In genomic region chr4:100823066-100823992, GRCh38 we compare ENCODE assay signal across 9 cellular contexts.
DNase-seq lines count a peak whose midpoint lies in the region; ATAC-seq and TF ChIP-seq lines count a peak whose summit lies in the region.
"Had no signal": no experiment of that assay in that cellular context is flagged by ENCODE, and none has a peak within 500 bp of the region (broad histone marks: within the 10 kb centered on the region; RNA-seq: fewer than 3 reads in every experiment).

No MANE protein-coding gene starts in this region.

- TF ChIP-seq EP300 in ovary (IDR thresholded peaks at IDR 0.05), result no peak

- peak; percentile 8 for DNase-seq in activated CD4-positive, alpha-beta T cell treated with anti-CD3 and anti-CD28 coated beads for 48 hours
- no peak for DNase-seq in activated CD4-positive, alpha-beta T cell treated with anti-CD3 and anti-CD28 coated beads for 4 hours
- peak; percentile 71 for DNase-seq in PC-3
- peak; percentile 31 for DNase-seq in non-pigmented ciliary epithelial cell (ENCODE audit: low read depth)
- no peak for DNase-seq in ovary
- DNase-seq in COR-L47 (lab: John Stamatoyannopoulos, UW), result no peak
- DNase-seq in T-cell, result no peak

- no TSS peak for BruUV-seq in PC-3 (replicated peaks; lab: Mats Ljungman, UMichigan)

- H3K9me2 ChIP-seq in PC-3 (replicated peaks; ENCODE audit: low read length), result no peaks in the 10 kb centered on the region

- no peak overlapping the region for H3K27ac Mint-ChIP-seq in T-cell
- H3K27ac Mint-ChIP-seq: B cell had no signal

- H3K4me2 ChIP-seq in PC-3 (ENCODE audit: low read length), result peak overlapping the region; percentile 15

- no peaks in the 10 kb centered on the region for H3K79me2 ChIP-seq in PC-3 (ENCODE audit: low read length)

- H3K36me3 Mint-ChIP-seq in T-cell, result no peaks in the 10 kb centered on the region

- no peaks in the 10 kb centered on the region for H3F3A ChIP-seq in PC-3 (ENCODE audit: low read length, unreplicated experiment)

- peaks cover 0 to under 1% of the 10 kb centered on the region in 2 donors for H3K27me3 Mint-ChIP-seq in T-cell
- H3K27me3 Mint-ChIP-seq: B cell had no signal

- H3K4me1 ChIP-seq in PC-3 (ENCODE audit: insufficient read depth, low read length) (peaks cover 17% of the 10 kb centered on the region), ovary (ENCODE audit: insufficient read depth) (no peaks in the 10 kb centered on the region)

- TF ChIP-seq CTCF in PC-3 (conservative IDR thresholded peaks at IDR 0.05; ENCODE audit: low read depth, low read length) (no peak), ovary (IDR thresholded peaks at IDR 0.05) (no peak)

- no peaks in the 10 kb centered on the region for H4K20me1 ChIP-seq in PC-3 (ENCODE audit: low read length)

- H3K27me3 ChIP-seq in PC-3 (ENCODE audit: low read length) (no peaks in the 10 kb centered on the region), ovary (no peaks in the 10 kb centered on the region)

- H3K27ac ChIP-seq in PC-3 (ENCODE audit: low read length) (peak overlapping the region; percentile 47), ovary (no peak overlapping the region)

- ATAC-seq in HG02588 (IDR thresholded peaks at IDR 0.05; ENCODE audit: unreplicated experiment) (peak; percentile 82), PC-3 (peak; percentile 87), T-cell (replicated peaks in 1 of 4) (no peak)

- H3K9me3 ChIP-seq in PC-3 (ENCODE audit: low read length) (no peaks in the 10 kb centered on the region), ovary (no peaks in the 10 kb centered on the region)

- H3K36me3 ChIP-seq in PC-3 (ENCODE audit: low read depth, low read length) (no peaks in the 10 kb centered on the region), ovary (no peaks in the 10 kb centered on the region)

- intact Hi-C loops in PC-3 (cut with micrococcal nuclease) (no loop called here), ovary (cut with DNase I) (no loop called here)

- peaks cover 0 to under 1% (median under 1%) of the 10 kb centered on the region in 3 donors for H3K9me3 Mint-ChIP-seq in T-cell

- H2AFZ ChIP-seq in PC-3 (ENCODE audit: low read length), result no peak overlapping the region

- H3K4me3 ChIP-seq in PC-3 (ENCODE audit: low read length) (no peak overlapping the region), ovary (no peak overlapping the region)

- CTCF ChIA-PET in PC-3 (lab: Charles Lee) (no interaction called here), T-cell (lab: Charles Lee) (no interaction called here)

- H3K9ac ChIP-seq in PC-3 (ENCODE audit: low read length), result no peak overlapping the region

- no peak for TF ChIP-seq POLR2A in ovary (IDR thresholded peaks at IDR 0.05)

- H3K4me1 Mint-ChIP-seq in T-cell, result no peaks in the 10 kb centered on the region
- H3K4me1 Mint-ChIP-seq: B cell had no signal

- WGBS in ovary, 3 donors, result 80 to 88% (median 88%) methylated on average over 4 of the region's 4 CpGs

- POLR2A ChIA-PET in PC-3 (lab: Charles Lee; ENCODE audit: unreplicated experiment), result no interaction called here
- POLR2A ChIA-PET in T-cell (lab: Charles Lee), result no interaction called here

- no peak overlapping the region for H3K4me3 Mint-ChIP-seq in T-cell
- H3K4me3 Mint-ChIP-seq: B cell had no signal

Comparison
In these comparisons a context has a peak if more than half of its experiments do, and no peak if none do; other contexts are left out.
1. DNase-seq: peak in activated CD4-positive, alpha-beta T cell treated with anti-CD3 and anti-CD28 coated beads for 48 hours (single experiment), PC-3 (single experiment) and non-pigmented ciliary epithelial cell (single experiment); none in activated CD4-positive, alpha-beta T cell treated with anti-CD3 and anti-CD28 coated beads for 4 hours (0 of 2), ovary (0 of 5), COR-L47 (single experiment) and T-cell (0 of 34).
2. ATAC-seq: peak in HG02588 (single experiment) and PC-3 (single experiment); none in T-cell (0 of 4).